8 cellular contexts compared by ENCODE assay signal in the genomic region with DNA sequence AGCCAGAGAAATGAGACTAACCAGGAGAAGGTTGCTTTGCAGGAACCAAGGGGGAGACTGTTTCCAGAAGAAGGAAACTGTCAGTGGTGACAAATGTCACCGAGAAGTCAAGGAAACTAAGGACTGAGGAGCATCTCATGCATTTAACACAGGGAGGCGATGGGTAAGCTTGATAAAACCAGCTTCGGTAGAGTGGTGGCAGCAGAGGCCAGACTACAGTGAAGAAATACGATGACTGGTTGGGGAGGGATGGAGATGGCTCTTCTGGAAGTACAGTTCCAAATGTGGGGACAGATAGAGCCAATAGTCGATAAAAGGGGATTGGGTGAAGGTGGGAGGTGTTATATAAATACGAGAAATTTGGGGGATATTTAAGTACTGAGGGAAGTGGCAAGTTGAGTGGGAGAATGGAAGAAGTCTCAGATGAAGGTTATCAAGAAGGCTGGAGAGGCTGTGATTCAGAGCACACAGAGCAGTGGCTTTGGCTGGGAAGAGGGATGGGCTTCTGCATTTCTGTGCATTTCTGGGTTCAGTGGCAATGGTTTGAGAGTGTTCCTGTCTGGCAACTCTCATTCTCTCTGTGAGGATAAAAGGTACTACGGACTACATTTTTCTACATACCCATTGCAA. TPM values are rescaled to one million over a fixed set of nuclear protein-coding genes. Genes with fewer than 3 reads are reported as not detected.
DNase-seq lines count a peak whose midpoint lies in the region; ATAC-seq and TF ChIP-seq lines count a peak whose summit lies in the region.

No MANE protein-coding gene starts in this region.

- H3F3A ChIP-seq in PC-3 (ENCODE audit: low read length, unreplicated experiment), result no peaks in the 10 kb centered on the region

- no TSS peak for BruUV-seq in PC-3 (replicated peaks; lab: Mats Ljungman, UMichigan)

- ATAC-seq in HG03378 (IDR thresholded peaks at IDR 0.05; ENCODE audit: unreplicated experiment) (peak; percentile 64), PC-3 (peak; percentile 90), HG03139 (IDR thresholded peaks at IDR 0.05; ENCODE audit: unreplicated experiment) (no peak)

- no peaks in the 10 kb centered on the region for H3K4me1 ChIP-seq in PC-3 (ENCODE audit: insufficient read depth, low read length)

- DNase-seq in AG20443 (ENCODE audit: low spot score), result peak; percentile 60
- peak; percentile 76 for DNase-seq in PC-3
- peak in 44 of 61 donors; percentile 3 to 79 (median 25) for DNase-seq in caudate nucleus (lab: John Stamatoyannopoulos, UW)
- DNase-seq in medulla oblongata (ENCODE audit: extremely low spot score), result peak; percentile 91
- DNase-seq in islet precursor cell, result no peak

- H3K27ac ChIP-seq in PC-3 (ENCODE audit: low read length) (no peak overlapping the region), caudate nucleus (ENCODE audit: low read depth, low read length) (no peak overlapping the region)

- intact Hi-C loops in PC-3 (cut with micrococcal nuclease), result loop anchor here (5.0 kb wide), 1 partner anchor 1186 kb away; no protein-coding TSS in a partner anchor

- H3K4me2 ChIP-seq in PC-3 (ENCODE audit: low read length), result no peak overlapping the region

- POLR2A ChIA-PET in PC-3 (lab: Charles Lee; ENCODE audit: unreplicated experiment), result no interaction called here

- H2AFZ ChIP-seq in PC-3 (ENCODE audit: low read length), result no peak overlapping the region

- H3K27me3 ChIP-seq in PC-3 (ENCODE audit: low read length), result no peaks in the 10 kb centered on the region

- TF ChIP-seq CTCF in GM12872 (IDR thresholded peaks at IDR 0.05; ENCODE audit: insufficient read depth, low read depth, low read length), result peak; percentile 69
- TF ChIP-seq CTCF in PC-3 (conservative IDR thresholded peaks at IDR 0.05; ENCODE audit: low read depth, low read length), result peak; percentile 87

- CTCF ChIA-PET in PC-3 (lab: Charles Lee), result interaction anchor here (0.6 to 1.0 kb wide), 4 partner anchors 100 to 270 kb away, joined by 3 to 8 read pairs (median 4); no protein-coding TSS in a partner anchor

- H3K9me3 ChIP-seq in PC-3 (ENCODE audit: low read length), result no peaks in the 10 kb centered on the region

- no peaks in the 10 kb centered on the region for H4K20me1 ChIP-seq in PC-3 (ENCODE audit: low read length)

- no peaks in the 10 kb centered on the region for H3K36me3 ChIP-seq in PC-3 (ENCODE audit: low read depth, low read length)

- no peak overlapping the region for H3K4me3 ChIP-seq in PC-3 (ENCODE audit: low read length)

- H3K79me2 ChIP-seq in PC-3 (ENCODE audit: low read length), result no peaks in the 10 kb centered on the region

- H3K9ac ChIP-seq in PC-3 (ENCODE audit: low read length), result no peak overlapping the region

- H3K9me2 ChIP-seq in PC-3 (replicated peaks; ENCODE audit: low read length), result no peaks in the 10 kb centered on the region

RNA-seq across cellular contexts. Expression of a gene that starts 29.2 kb away (rescaled TPM):
- total RNA-seq in PC-3 (2014; rRNA removed), result 38.4 and 43.0 TPM in 2 replicates
